1 cellular context compared by ENCODE assay signal in the genomic region with DNA sequence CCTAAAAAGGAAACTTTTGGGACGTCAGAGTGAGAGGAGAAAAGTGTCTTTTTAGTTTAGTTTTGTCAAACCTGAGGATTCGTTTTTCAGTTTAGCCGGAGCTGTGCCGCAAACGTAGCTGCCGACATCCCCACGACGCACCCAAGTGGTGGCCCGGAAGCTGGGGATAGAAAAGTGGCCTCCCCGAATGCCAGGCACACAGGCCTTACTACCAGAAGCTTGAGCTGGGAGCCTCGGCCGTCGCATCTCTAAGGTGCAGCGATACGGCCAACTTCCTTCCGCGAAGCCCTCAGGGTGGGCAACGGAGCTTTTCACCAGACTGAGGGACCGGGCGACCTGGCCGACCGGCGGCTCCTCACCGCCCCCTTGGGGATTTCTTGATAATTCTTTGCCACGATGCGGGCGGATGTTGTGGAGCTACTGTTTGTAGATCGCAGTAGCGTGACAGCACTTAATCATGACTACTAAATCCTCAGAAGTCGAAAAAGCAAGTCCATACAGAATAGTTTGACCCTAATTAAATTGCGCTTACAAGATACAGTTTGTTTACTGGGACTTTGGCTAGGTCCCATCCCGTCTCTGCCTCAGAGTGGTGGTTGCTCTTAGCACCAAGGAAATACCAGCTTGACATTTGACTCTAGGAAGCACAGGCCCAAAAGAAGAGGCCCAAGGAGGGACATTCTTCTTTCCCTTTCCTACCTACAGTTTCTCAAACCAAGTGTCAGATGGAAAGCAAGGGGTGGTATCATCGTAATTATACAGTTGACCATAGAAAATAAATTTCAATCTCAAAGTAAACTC.
TF ChIP-seq lines count a peak whose summit lies in the region.

No MANE protein-coding gene starts in this region.

TF ChIP-seq in H1, 55 proteins besides CTCF, POLR2A, EP300 and RAD21:
- TF ChIP-seq BCL11A (IDR thresholded peaks at IDR 0.05; ENCODE audit: low read depth in 2 of 2, low read length in 2 of 2) (no peak), CBX5 (IDR thresholded peaks at IDR 0.05; ENCODE audit: low read depth, low read length) (no peak), RNF2 (IDR thresholded peaks at IDR 0.05; ENCODE audit: borderline replicate concordance, low read depth, low read length, missing control alignments, poor library complexity, severe bottlenecking) (no peak), CHD2 (IDR thresholded peaks at IDR 0.05; ENCODE audit: low read length) (0 out of 2 replicates have a peak, but pooled peaks have one; percentile 19), POLR2AphosphoS5 (IDR thresholded peaks at IDR 0.05; ENCODE audit: low read depth, low read length) (no peak; the same call in 1 of the 2 replicates), RXRA (IDR thresholded peaks at IDR 0.05; ENCODE audit: insufficient read depth, low read depth, low read length) (no peak), HDAC2 (IDR thresholded peaks at IDR 0.05; ENCODE audit: borderline replicate concordance in 1 of 2, low read depth in 2 of 2, low read length in 2 of 2) (no peak), TEAD4 (IDR thresholded peaks at IDR 0.05; ENCODE audit: low read depth, low read length) (no peak), KDM4A (IDR thresholded peaks at IDR 0.05; ENCODE audit: low read depth, low read length, severe bottlenecking) (peak; percentile 29), CTBP2 (IDR thresholded peaks at IDR 0.05; ENCODE audit: borderline replicate concordance, insufficient read depth, insufficient read length, low read length) (no peak), GTF2F1 (IDR thresholded peaks at IDR 0.05; ENCODE audit: borderline replicate concordance, low read depth, low read length) (no peak), ASH2L (IDR thresholded peaks at IDR 0.05; ENCODE audit: low read length) (peak; percentile 58), SIN3A (conservative IDR thresholded peaks at IDR 0.05 in 1 of 2, IDR thresholded peaks at IDR 0.05 in 1 of 2; ENCODE audit: low read depth in 1 of 2, low read length in 2 of 2) (0 out of 4 replicates have a peak, but pooled peaks of 1 of the 2 experiments have one; percentile 10), SP1 (IDR thresholded peaks at IDR 0.05; ENCODE audit: low read depth, low read length) (no peak), CBX8 (IDR thresholded peaks at IDR 0.05; ENCODE audit: borderline replicate concordance, low read depth, low read length) (no peak), BRCA1 (IDR thresholded peaks at IDR 0.05; ENCODE audit: low read depth, low read length) (no peak), MAFK (IDR thresholded peaks at IDR 0.05; ENCODE audit: low read depth, low read length) (no peak), CHD1 (IDR thresholded peaks at IDR 0.05; ENCODE audit: low read depth, low read length) (no peak), YY1 (IDR thresholded peaks at IDR 0.05; ENCODE audit: low read depth, low read length) (no peak), SP2 (IDR thresholded peaks at IDR 0.05; ENCODE audit: low read length) (no peak), KDM1A (IDR thresholded peaks at IDR 0.05; ENCODE audit: borderline replicate concordance, low read length) (no peak), BACH1 (IDR thresholded peaks at IDR 0.05; ENCODE audit: low read length) (peak; percentile 70), KDM5A (IDR thresholded peaks at IDR 0.05; ENCODE audit: low read length) (0 out of 2 replicates have a peak, but pooled peaks have one; percentile 25), JUN (IDR thresholded peaks at IDR 0.05; ENCODE audit: low read depth, low read length) (no peak), CEBPB (IDR thresholded peaks at IDR 0.05; ENCODE audit: low read depth, low read length) (no peak), PHF8 (conservative IDR thresholded peaks at IDR 0.05; ENCODE audit: low read depth, low read length) (peak; percentile 56), TAF7 (optimal IDR thresholded peaks at IDR 0.05; ENCODE audit: borderline replicate concordance, low read depth, low read length) (no peak), TAF1 (IDR thresholded peaks at IDR 0.05; ENCODE audit: low read depth, low read length) (no peak)
- TF ChIP-seq, protein P1, sequence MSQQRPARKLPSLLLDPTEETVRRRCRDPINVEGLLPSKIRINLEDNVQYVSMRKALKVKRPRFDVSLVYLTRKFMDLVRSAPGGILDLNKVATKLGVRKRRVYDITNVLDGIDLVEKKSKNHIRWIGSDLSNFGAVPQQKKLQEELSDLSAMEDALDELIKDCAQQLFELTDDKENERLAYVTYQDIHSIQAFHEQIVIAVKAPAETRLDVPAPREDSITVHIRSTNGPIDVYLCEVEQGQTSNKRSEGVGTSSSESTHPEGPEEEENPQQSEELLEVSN (IDR thresholded peaks at IDR 0.05) = no peak; the same call in 1 of the 2 replicates
- TF ChIP-seq, protein P2, sequence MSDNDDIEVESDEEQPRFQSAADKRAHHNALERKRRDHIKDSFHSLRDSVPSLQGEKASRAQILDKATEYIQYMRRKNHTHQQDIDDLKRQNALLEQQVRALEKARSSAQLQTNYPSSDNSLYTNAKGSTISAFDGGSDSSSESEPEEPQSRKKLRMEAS (IDR thresholded peaks at IDR 0.05) = no peak; the same call in 1 of the 2 replicates
- TF ChIP-seq, protein P3, sequence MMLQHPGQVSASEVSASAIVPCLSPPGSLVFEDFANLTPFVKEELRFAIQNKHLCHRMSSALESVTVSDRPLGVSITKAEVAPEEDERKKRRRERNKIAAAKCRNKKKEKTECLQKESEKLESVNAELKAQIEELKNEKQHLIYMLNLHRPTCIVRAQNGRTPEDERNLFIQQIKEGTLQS (IDR thresholded peaks at IDR 0.05; ENCODE audit: insufficient read depth, low read depth, low read length) = no peak
